23 cellular contexts compared by ENCODE assay signal in the genomic region with DNA sequence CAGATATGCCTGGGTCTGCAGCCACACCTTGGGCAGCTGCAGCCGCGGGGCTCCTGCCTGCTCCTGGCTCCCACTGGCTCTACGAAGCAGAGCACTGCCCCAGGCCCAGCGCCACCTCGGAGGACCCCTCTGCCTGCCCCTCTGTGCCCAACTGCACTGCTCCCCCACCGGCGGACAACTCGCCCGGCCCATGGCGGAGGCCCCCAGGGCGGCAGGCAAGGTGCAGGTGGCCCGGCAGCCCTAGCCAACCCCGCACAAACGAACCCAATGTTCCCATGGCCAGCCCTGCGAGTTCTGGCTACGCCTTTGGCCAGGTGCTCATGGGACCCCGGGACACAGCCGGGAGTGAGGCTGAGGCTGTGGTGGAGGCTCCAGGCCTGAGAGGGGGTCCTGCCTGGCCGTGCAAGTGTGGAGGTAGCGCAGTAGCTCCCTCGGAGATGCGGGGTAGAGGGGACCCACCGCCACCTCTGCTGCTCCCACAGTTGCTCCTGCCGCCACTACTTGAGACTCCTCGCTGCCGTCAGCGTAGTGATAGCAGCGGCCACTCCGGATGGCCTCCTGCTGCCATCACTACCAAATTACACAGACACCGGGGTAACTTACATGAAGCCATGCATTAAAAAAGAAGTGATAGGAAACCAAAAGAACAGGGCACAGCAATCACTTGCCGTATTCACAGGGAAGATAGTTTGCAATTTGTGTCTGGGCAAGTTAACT.
DNase-seq lines count a peak whose midpoint lies in the region; ATAC-seq and TF ChIP-seq lines count a peak whose summit lies in the region.
"Had no signal": no experiment of that assay in that cellular context is flagged by ENCODE, and none has a peak within 500 bp of the region (broad histone marks: within the 10 kb centered on the region; RNA-seq: fewer than 3 reads in every experiment).

No MANE protein-coding gene starts in this region.

- H3K4me3 ChIP-seq in GM23338 (no peak overlapping the region), gastroesophageal sphincter (no peak overlapping the region), osteoblast (ENCODE audit: insufficient read depth, low read length) (no peak overlapping the region), mammary epithelial cell (replicated peaks in 1 of 3; ENCODE audit: insufficient read depth in 1 of 3, low read depth in 2 of 3, low read length in 3 of 3) (no peak overlapping the region)
- H3K4me3 ChIP-seq: A549; BLaER1 treated with 17β-estradiol and CSF1 and Interleukin-3, amounts not matched to agents 10 nM and 100 nM had no signal

- H3K36me3 ChIP-seq in GM23338 (ENCODE audit: insufficient read depth): no peaks in the 10 kb centered on the region
- H3K36me3 ChIP-seq in gastroesophageal sphincter: no peaks in the 10 kb centered on the region
- no peaks in the 10 kb centered on the region for H3K36me3 ChIP-seq in osteoblast (ENCODE audit: insufficient read depth, low read length)
- no peaks in the 10 kb centered on the region for H3K36me3 ChIP-seq in mammary epithelial cell (ENCODE audit: insufficient read depth, low read length)
- H3K36me3 ChIP-seq: BE2C; BLaER1 treated with 17β-estradiol and CSF1 and Interleukin-3, amounts not matched to agents 10 nM and 100 nM had no signal

- POLR2A ChIA-PET in WTC11 (lab: Charles Lee): no interaction called here

- dilution Hi-C loops in mammary epithelial cell (cut with HindIII; ENCODE audit: low sequenced_read_pairs): no loop called here

- H4K20me1 ChIP-seq in GM23338 (replicated peaks; ENCODE audit: insufficient read depth) (no peaks in the 10 kb centered on the region), osteoblast (ENCODE audit: insufficient read depth, low read length) (no peaks in the 10 kb centered on the region), mammary epithelial cell (ENCODE audit: insufficient read depth, low read length) (no peaks in the 10 kb centered on the region)
- H4K20me1 ChIP-seq: BLaER1 treated with 17β-estradiol and CSF1 and Interleukin-3, amounts not matched to agents 10 nM and 100 nM had no signal

- no TSS peak for BruUV-seq in mammary epithelial cell (replicated peaks; lab: Mats Ljungman, UMichigan)

- ATAC-seq in GM23338 (peak; percentile 64), WTC11 (peak; percentile 67), gastroesophageal sphincter (peak; percentile 31)
- ATAC-seq: A549, HCT116 had no signal

- H3K79me2 ChIP-seq in GM23338 (replicated peaks; ENCODE audit: insufficient read depth) (no peaks in the 10 kb centered on the region), osteoblast (ENCODE audit: insufficient read depth, low read length) (no peaks in the 10 kb centered on the region), mammary epithelial cell (ENCODE audit: insufficient read depth, low read length) (no peaks in the 10 kb centered on the region)

- H3K27me3 ChIP-seq in GM23338 (ENCODE audit: insufficient read depth) (no peaks in the 10 kb centered on the region), gastroesophageal sphincter (no peaks in the 10 kb centered on the region), osteoblast (ENCODE audit: insufficient read depth, low read length) (no peaks in the 10 kb centered on the region), mammary epithelial cell (ENCODE audit: insufficient read depth, low read length) (no peaks in the 10 kb centered on the region)
- H3K27me3 ChIP-seq: BE2C; BLaER1 treated with 17β-estradiol and CSF1 and Interleukin-3, amounts not matched to agents 10 nM and 100 nM had no signal

- no peaks in the 10 kb centered on the region for H3K4me1 ChIP-seq in GM23338 (ENCODE audit: insufficient read depth)
- H3K4me1 ChIP-seq in gastroesophageal sphincter: no peaks in the 10 kb centered on the region
- H3K4me1 ChIP-seq in osteoblast (ENCODE audit: insufficient read depth, low read length): no peaks in the 10 kb centered on the region
- no peaks in the 10 kb centered on the region for H3K4me1 ChIP-seq in mammary epithelial cell (ENCODE audit: insufficient read depth, low read length)
- H3K4me1 ChIP-seq: A549; BE2C; BLaER1 treated with 17β-estradiol and CSF1 and Interleukin-3, amounts not matched to agents 10 nM and 100 nM had no signal

- intact Hi-C loops in mammary epithelial cell (cut with micrococcal nuclease): no loop called here

- H3K9me3 ChIP-seq in gastroesophageal sphincter (no peaks in the 10 kb centered on the region), osteoblast (ENCODE audit: low read depth, low read length) (no peaks in the 10 kb centered on the region), mammary epithelial cell (replicated peaks; ENCODE audit: insufficient read depth, low read length) (no peaks in the 10 kb centered on the region)
- H3K9me3 ChIP-seq: A549, BE2C had no signal

- no peaks in the 10 kb centered on the region; the same call in 1 of the 2 replicates for H3K9me2 ChIP-seq in GM23338 (ENCODE audit: insufficient read depth)

- WGBS in gastroesophageal sphincter (ENCODE audit: low coverage in 1 of 2), 2 donors: 80 to 100% methylated on average over 1 to 8 of the region's 31 CpGs
- 91% methylated on average over 19 of the region's 31 CpGs for WGBS in mammary epithelial cell (ENCODE audit: low coverage, missing lambda C conversion rate)

- H3K4me1 Mint-ChIP-seq in GM23338: peaks cover 4% of the 10 kb centered on the region; the same call in 2 of the 3 replicates
- no peaks in the 10 kb centered on the region for H3K4me1 Mint-ChIP-seq in WTC11
- H3K4me1 Mint-ChIP-seq in mesothelial cell of epicardium: no peaks in the 10 kb centered on the region
- H3K4me1 Mint-ChIP-seq: CD14-positive monocyte had no signal

- H3K27ac Mint-ChIP-seq in GM23338: no peak overlapping the region
- H3K27ac Mint-ChIP-seq in WTC11: no peak overlapping the region
- H3K27ac Mint-ChIP-seq in mesothelial cell of epicardium: no peak overlapping the region
- H3K27ac Mint-ChIP-seq: CD14-positive monocyte; CD4-positive, alpha-beta T cell; CD8-positive, alpha-beta memory T cell had no signal

- no peak overlapping the region for H3K27ac ChIP-seq in GM23338 (ENCODE audit: low read depth)
- H3K27ac ChIP-seq in gastroesophageal sphincter: no peak overlapping the region
- no peak overlapping the region for H3K27ac ChIP-seq in osteoblast (ENCODE audit: low read depth, low read length)
- no peak overlapping the region for H3K27ac ChIP-seq in mammary epithelial cell (ENCODE audit: insufficient read depth, low read depth, low read length)
- H3K27ac ChIP-seq: A549; BLaER1 treated with 17β-estradiol and CSF1 and Interleukin-3, amounts not matched to agents 10 nM and 100 nM had no signal

- DNase-seq in GM23338 (ENCODE audit: low spot score) (peak; percentile 20), WTC11 (ENCODE audit: low spot score) (no peak), osteoblast (ENCODE audit: insufficient read length, low spot score, missing footprints) (peak; percentile 3), DMS53 (lab: John Stamatoyannopoulos, UW) (no peak), mesothelial cell of epicardium (ENCODE audit: low spot score in 2 of 2, unreplicated experiment in 2 of 2) (no peak), mammary epithelial cell (no peak)
- no peak for DNase-seq in activated naive CD4-positive, alpha-beta T cell (lab: John Stamatoyannopoulos, UW)
- DNase-seq: 8988T; ACHN; AML-193; BE2C; CD4-positive, alpha-beta T cell; CD8-positive, alpha-beta memory T cell; DMS 273 treated with DMSO at 0.1 percent for 48 hours; DMS79 treated with DMSO at 0.1 percent for 48 hours; GF-D8; GOT3; H9 had no signal

- H3K4me2 ChIP-seq in GM23338 (no peak overlapping the region), osteoblast (ENCODE audit: insufficient read depth, low read length) (no peak overlapping the region), mammary epithelial cell (ENCODE audit: insufficient read depth, low read depth, low read length) (no peak overlapping the region)
- H3K4me2 ChIP-seq: A549; BLaER1 treated with 17β-estradiol and CSF1 and Interleukin-3, amounts not matched to agents 10 nM and 100 nM had no signal

- H3K36me3 Mint-ChIP-seq in GM23338 (ENCODE audit: low read depth): peaks cover 3% of the 10 kb centered on the region; the same call in 1 of the 3 replicates
- no peaks in the 10 kb centered on the region; the same call in 1 of the 2 replicates for H3K36me3 Mint-ChIP-seq in WTC11
- H3K36me3 Mint-ChIP-seq in mesothelial cell of epicardium: no peaks in the 10 kb centered on the region
- H3K36me3 Mint-ChIP-seq: CD14-positive monocyte had no signal

- H3K27me3 Mint-ChIP-seq in GM23338 (ENCODE audit: insufficient read depth, low read depth, poor library complexity): peaks cover 5% of the 10 kb centered on the region
- H3K27me3 Mint-ChIP-seq in WTC11 (ENCODE audit: low read depth): no peaks in the 10 kb centered on the region
- H3K27me3 Mint-ChIP-seq in mesothelial cell of epicardium (ENCODE audit: low read depth): peaks cover 27% of the 10 kb centered on the region
- H3K27me3 Mint-ChIP-seq: CD4-positive, alpha-beta T cell; CD8-positive, alpha-beta memory T cell had no signal

- H3K4me3 Mint-ChIP-seq in GM23338 (no peak overlapping the region), WTC11 (no peak overlapping the region), mesothelial cell of epicardium (no peak overlapping the region)
- H3K4me3 Mint-ChIP-seq: CD14-positive monocyte; CD4-positive, alpha-beta T cell; CD8-positive, alpha-beta memory T cell; H9 had no signal

- H3K9me3 Mint-ChIP-seq in GM23338 (peaks cover 3% of the 10 kb centered on the region; the same call in 1 of the 3 replicates), WTC11 (peaks cover 9% of the 10 kb centered on the region), mesothelial cell of epicardium (no peaks in the 10 kb centered on the region)
- H3K9me3 Mint-ChIP-seq: CD4-positive, alpha-beta T cell had no signal

- peak overlapping the region; percentile 82; the same call in 1 of the 2 replicates for H2AFZ ChIP-seq in GM23338
- H2AFZ ChIP-seq in osteoblast (ENCODE audit: low read length): no peak overlapping the region
- no peak overlapping the region for H2AFZ ChIP-seq in mammary epithelial cell (ENCODE audit: low read depth, low read length)

- no peak for TF ChIP-seq EP300 in gastroesophageal sphincter (IDR thresholded peaks at IDR 0.05)

- no peak for TF ChIP-seq POLR2A in gastroesophageal sphincter (IDR thresholded peaks at IDR 0.05)

- in situ Hi-C loops in mammary epithelial cell (cut with MboI; ENCODE audit: low sequenced_read_pairs in 2 of 2): no loop called here

- no peak for TF ChIP-seq CTCF in GM23338 (conservative IDR thresholded peaks at IDR 0.05; ENCODE audit: low read depth in 2 of 2)
- TF ChIP-seq CTCF in WTC11 (IDR thresholded peaks at IDR 0.05): no peak
- TF ChIP-seq CTCF in gastroesophageal sphincter (IDR thresholded peaks at IDR 0.05): no peak
- no peak for TF ChIP-seq CTCF in osteoblast (IDR thresholded peaks at IDR 0.05; ENCODE audit: extremely low read depth, low read depth, low read length)
- TF ChIP-seq CTCF in mesothelial cell of epicardium (IDR thresholded peaks at IDR 0.05; ENCODE audit: unreplicated experiment): no peak
- TF ChIP-seq CTCF in mammary epithelial cell (conservative IDR thresholded peaks at IDR 0.05 in 1 of 2, IDR thresholded peaks at IDR 0.05 in 1 of 2; ENCODE audit: extremely low read depth in 1 of 2, insufficient read depth in 1 of 2, low read depth in 1 of 2, low read length in 2 of 2): no peak

- H3K9ac ChIP-seq in mammary epithelial cell (ENCODE audit: insufficient read depth, low read length): no peak overlapping the region
- H3K9ac ChIP-seq: BLaER1 treated with 17β-estradiol and CSF1 and Interleukin-3, amounts not matched to agents 10 nM and 100 nM had no signal

- H3F3A ChIP-seq in GM23338 (replicated peaks; ENCODE audit: low read depth): no peaks in the 10 kb centered on the region

- CTCF ChIA-PET in WTC11 (lab: Charles Lee) (no interaction called here), mammary epithelial cell (lab: Charles Lee; ENCODE audit: low non-redundant PET) (no interaction called here)

Comparison
In these comparisons a context has a peak if more than half of its experiments do, and no peak if none do; other contexts are left out.
1. DNase-seq: peak in GM23338 (single experiment) and osteoblast (single experiment); none in WTC11 (single experiment), DMS53 (single experiment), activated naive CD4-positive, alpha-beta T cell (0 of 4), mesothelial cell of epicardium (0 of 2) and mammary epithelial cell (single experiment).
2. Peak in every context shown above with its lines, with median percentiles within 50 percentile points of each other: ATAC-seq.